Comparison of ENCODE assay signal across 7 cellular contexts in genomic region chr2:198259496-198259895, GRCh38.
"Had no signal": no experiment of that assay in that cellular context is flagged by ENCODE, and none has a peak within 500 bp of the region (broad histone marks: within the 10 kb centered on the region; RNA-seq: fewer than 3 reads in every experiment).

No MANE protein-coding gene starts in this region.

- DNase-seq: GM23248, GOT3, H7, HFFc6, IMR-90 had no signal

- H3K27ac Mint-ChIP-seq: HFFc6 had no signal

- H3K4me3 Mint-ChIP-seq: HFFc6 had no signal

- ATAC-seq: HCT116, K562 had no signal
